ENCODE assay signal across 1 cellular context in genomic region chr1:25854554-25854953, GRCh38.
TF ChIP-seq lines count a peak whose summit lies in the region.

No MANE protein-coding gene starts in this region.

TF ChIP-seq in K562, 482 proteins besides CTCF, POLR2A, EP300 and RAD21 (continued from another document and continues in another):
- no peak for TF ChIP-seq ARID3A (IDR thresholded peaks at IDR 0.05; ENCODE audit: borderline replicate concordance, low read depth, low read length)
- TF ChIP-seq SMARCA4 (IDR thresholded peaks at IDR 0.05) = peak; percentile 22; the same call in 1 of the 2 replicates
- no peak for TF ChIP-seq HIVEP1 (CRISPR knock-in tag; IDR thresholded peaks at IDR 0.05)
- no peak for TF ChIP-seq ZNF830 (CRISPR knock-in tag; IDR thresholded peaks at IDR 0.05)
- TF ChIP-seq CHD2 (IDR thresholded peaks at IDR 0.05; ENCODE audit: low read depth, low read length) = no peak
- no peak for TF ChIP-seq MCM5 (IDR thresholded peaks at IDR 0.05; ENCODE audit: low read depth)
- no peak for TF ChIP-seq AFF4 (CRISPR knock-in tag; IDR thresholded peaks at IDR 0.05)
- TF ChIP-seq THAP12 (CRISPR knock-in tag; IDR thresholded peaks at IDR 0.05) = no peak
- TF ChIP-seq SP2 (IDR thresholded peaks at IDR 0.05; ENCODE audit: extremely low read depth, low read depth, low read length, poor library complexity, severe bottlenecking) = no peak
- peak; percentile 46; the same call in 1 of the 2 replicates for TF ChIP-seq ARID1B (IDR thresholded peaks at IDR 0.05)
- TF ChIP-seq ZBTB40 (IDR thresholded peaks at IDR 0.05) = 0 out of 2 replicates have a peak, but pooled peaks have one; percentile 1
- no peak for TF ChIP-seq ZBTB40 (CRISPR knock-in tag; IDR thresholded peaks at IDR 0.05)
- no peak for TF ChIP-seq TGIF2 (CRISPR knock-in tag; IDR thresholded peaks at IDR 0.05)
- no peak for TF ChIP-seq ZNF311 (CRISPR knock-in tag; IDR thresholded peaks at IDR 0.05)
- TF ChIP-seq ZNF280A (IDR thresholded peaks at IDR 0.05; ENCODE audit: low read depth, partially characterized antibody) = no peak
- no peak for TF ChIP-seq ZBTB43 (CRISPR knock-in tag; IDR thresholded peaks at IDR 0.05)
- no peak for TF ChIP-seq NELFE (IDR thresholded peaks at IDR 0.05; ENCODE audit: insufficient read depth, insufficient read length)
- TF ChIP-seq GABPB1 (CRISPR knock-in tag; IDR thresholded peaks at IDR 0.05) = no peak
- no peak for TF ChIP-seq CREB3 (tag; conservative IDR thresholded peaks at IDR 0.05; ENCODE audit: low read depth)
- TF ChIP-seq ZBTB17 (CRISPR knock-in tag; IDR thresholded peaks at IDR 0.05) = no peak
- no peak for TF ChIP-seq ETV6 (IDR thresholded peaks at IDR 0.05; ENCODE audit: borderline replicate concordance in 1 of 2, low read depth in 2 of 2, low read length in 1 of 2)
- no peak for TF ChIP-seq ETV6 (CRISPR knock-in tag; IDR thresholded peaks at IDR 0.05; ENCODE audit: borderline replicate concordance)
- TF ChIP-seq ZNF639 (CRISPR knock-in tag; conservative IDR thresholded peaks at IDR 0.05 in 1 of 2, IDR thresholded peaks at IDR 0.05 in 1 of 2) = no peak
- TF ChIP-seq MAX (CRISPR knock-in tag; IDR thresholded peaks at IDR 0.05) = no peak
- no peak for TF ChIP-seq ZNF583 (CRISPR knock-in tag; IDR thresholded peaks at IDR 0.05)
- no peak for TF ChIP-seq SMARCC2 (IDR thresholded peaks at IDR 0.05; ENCODE audit: low read depth)
- TF ChIP-seq BCLAF1 (IDR thresholded peaks at IDR 0.05; ENCODE audit: borderline replicate concordance in 1 of 2, control insufficient read depth in 1 of 2, low read depth in 2 of 2, low read length in 1 of 2) = no peak
